10 cellular contexts compared by ENCODE assay signal in the genomic region with DNA sequence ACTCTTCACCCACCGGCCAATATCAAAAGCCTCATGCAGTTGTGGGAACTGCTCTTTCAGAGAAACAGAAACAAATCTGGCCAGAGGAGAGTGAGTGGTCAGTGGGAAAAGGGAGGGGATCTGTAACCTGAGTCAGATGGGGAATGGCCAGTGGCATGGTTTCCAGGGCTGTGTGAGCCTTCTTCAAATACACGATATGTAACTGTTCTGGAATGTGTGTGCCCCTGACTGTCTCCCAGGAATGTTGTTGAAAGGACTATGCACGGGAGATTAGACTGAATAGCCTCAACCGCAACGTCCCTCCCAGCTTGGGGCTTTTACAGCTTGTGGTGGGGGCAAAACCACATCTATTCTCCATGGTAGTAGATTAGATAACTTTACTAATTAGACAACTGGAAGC.
DNase-seq lines count a peak whose midpoint lies in the region; ATAC-seq and TF ChIP-seq lines count a peak whose summit lies in the region.
"Had no signal": no experiment of that assay in that cellular context is flagged by ENCODE, and none has a peak within 500 bp of the region (broad histone marks: within the 10 kb centered on the region; RNA-seq: fewer than 3 reads in every experiment).

No MANE protein-coding gene starts in this region.

- H3K4me1 ChIP-seq in NT2/D1 (ENCODE audit: insufficient read depth, insufficient read length) (no peaks in the 10 kb centered on the region), esophagus muscularis mucosa (peaks cover 0 to 8% (median 3%) of the 10 kb centered on the region in 4 donors)

- no peak overlapping the region for H3K27ac ChIP-seq in esophagus muscularis mucosa (replicated peaks in 1 of 4)

- no peaks in the 10 kb centered on the region for H3K36me3 Mint-ChIP-seq in nephron progenitor cell (ENCODE audit: low read depth)

- peak overlapping the region; percentile 73 for H3K27ac Mint-ChIP-seq in nephron progenitor cell

- H3K4me3 ChIP-seq in BJ (ENCODE audit: low read depth, low read length): no peak overlapping the region
- H3K4me3 ChIP-seq in NT2/D1 (ENCODE audit: insufficient read length, low read depth): no peak overlapping the region
- H3K4me3 ChIP-seq in esophagus muscularis mucosa: no peak overlapping the region

- peaks cover 15% of the 10 kb centered on the region for H3K4me1 Mint-ChIP-seq in nephron progenitor cell

- ATAC-seq in HG03432 (IDR thresholded peaks at IDR 0.05; ENCODE audit: unreplicated experiment) (no peak), HG03571 (IDR thresholded peaks at IDR 0.05; ENCODE audit: unreplicated experiment) (no peak)

- H3K9me3 ChIP-seq in NT2/D1 (ENCODE audit: insufficient read depth, low read length) (no peaks in the 10 kb centered on the region), esophagus muscularis mucosa (no peaks in the 10 kb centered on the region)

- no peak for TF ChIP-seq EP300 in esophagus muscularis mucosa (IDR thresholded peaks at IDR 0.05)

- intact Hi-C loops in esophagus muscularis mucosa (cut with DNase I): no loop called here

- DNase-seq in BJ (ENCODE audit: low read depth) (peak; percentile 98), NT2/D1 (ENCODE audit: low read depth, low spot score) (peak; percentile 51), esophagus muscularis mucosa (ENCODE audit: extremely low spot score) (peak; percentile 85), nephron progenitor cell (peak; percentile 51), NCI-H1930 (lab: John Stamatoyannopoulos, UW) (no peak)
- no peak for DNase-seq in activated CD4-positive, alpha-beta T cell treated with anti-CD3 and anti-CD28 coated beads for 1 hour
- DNase-seq: activated effector memory CD4-positive, alpha-beta T cell treated with anti-CD3 and anti-CD28 coated beads, Interleukin-2, amount 50 U/mL, for 16 hours; SHP77 treated with DMSO at 0.1 percent for 48 hours had no signal

- H3K27me3 ChIP-seq in BJ (ENCODE audit: control insufficient read depth, insufficient read depth, low read length): no peaks in the 10 kb centered on the region
- H3K27me3 ChIP-seq in NT2/D1 (ENCODE audit: insufficient read depth, insufficient read length): no peaks in the 10 kb centered on the region
- no peaks in the 10 kb centered on the region for H3K27me3 ChIP-seq in esophagus muscularis mucosa

- peaks cover 17% of the 10 kb centered on the region for H3K27me3 Mint-ChIP-seq in nephron progenitor cell (ENCODE audit: low read depth, poor library complexity)

- POLR2A ChIA-PET in BJ (lab: Charles Lee): no interaction called here

- H3K9me3 Mint-ChIP-seq in nephron progenitor cell: no peaks in the 10 kb centered on the region

- H3K9ac ChIP-seq in NT2/D1 (ENCODE audit: insufficient read length, low read depth): no peak overlapping the region

- TF ChIP-seq POLR2A in esophagus muscularis mucosa (IDR thresholded peaks at IDR 0.05; ENCODE audit: low read depth): no peak

- CTCF ChIA-PET in BJ (lab: Yijun Ruan, JAX): interaction anchor here (0.7 to 6.8 kb wide), 11 partner anchors 16 to 269 kb away, joined by 3 to 58 read pairs (median 7); no protein-coding TSS in a partner anchor

- TF ChIP-seq CTCF in BJ (IDR thresholded peaks at IDR 0.05; ENCODE audit: insufficient read depth, low read depth, low read length) (no peak), esophagus muscularis mucosa (IDR thresholded peaks at IDR 0.05) (no peak), nephron progenitor cell (IDR thresholded peaks at IDR 0.05) (no peak)

- 31% methylated on average over 3 of the region's 5 CpGs for WGBS in esophagus muscularis mucosa

- H3K4me3 Mint-ChIP-seq in nephron progenitor cell: peak overlapping the region; percentile 29

- no peaks in the 10 kb centered on the region for H3K36me3 ChIP-seq in BJ (ENCODE audit: control insufficient read depth, insufficient read depth, low read length)
- peaks cover 6% of the 10 kb centered on the region for H3K36me3 ChIP-seq in NT2/D1 (ENCODE audit: insufficient read depth, insufficient read length, low read length)
- H3K36me3 ChIP-seq in esophagus muscularis mucosa: no peaks in the 10 kb centered on the region

Comparison
In these comparisons a context has a peak if more than half of its experiments do, and no peak if none do; other contexts are left out.
1. DNase-seq: peak in BJ (single experiment), NT2/D1 (single experiment), esophagus muscularis mucosa (single experiment) and nephron progenitor cell (single experiment); none in NCI-H1930 (0 of 2) and activated CD4-positive, alpha-beta T cell treated with anti-CD3 and anti-CD28 coated beads for 1 hour (single experiment).